In genomic region chr13:34748078-34748477, GRCh38 we compare ENCODE assay signal across 9 cellular contexts.
DNase-seq lines count a peak whose midpoint lies in the region; ATAC-seq and TF ChIP-seq lines count a peak whose summit lies in the region.
"Had no signal": no experiment of that assay in that cellular context is flagged by ENCODE, and none has a peak within 500 bp of the region (broad histone marks: within the 10 kb centered on the region; RNA-seq: fewer than 3 reads in every experiment).

No MANE protein-coding gene starts in this region.

- H3K4me1 ChIP-seq in suprapubic skin (peaks cover 38% of the 10 kb centered on the region), sigmoid colon (peaks cover 0 to 19% (median 2%) of the 10 kb centered on the region in 4 donors)
- H3K4me1 ChIP-seq: SJSA1 had no signal

- TF ChIP-seq POLR2A in suprapubic skin (IDR thresholded peaks at IDR 0.05) (no peak), sigmoid colon (IDR thresholded peaks at IDR 0.05) (no peak)

- TF ChIP-seq CTCF in suprapubic skin (IDR thresholded peaks at IDR 0.05) = no peak
- TF ChIP-seq CTCF in sigmoid colon (IDR thresholded peaks at IDR 0.05) = no peak
- no peak for TF ChIP-seq CTCF in GM13976 (IDR thresholded peaks at IDR 0.05; ENCODE audit: borderline replicate concordance, control extremely low read depth, extremely low read depth, insufficient read depth, missing control alignments)

- no peaks in the 10 kb centered on the region for H3K27me3 ChIP-seq in suprapubic skin
- H3K27me3 ChIP-seq in sigmoid colon = no peaks in the 10 kb centered on the region
- H3K27me3 ChIP-seq: SJSA1 had no signal

- peak; percentile 18 for DNase-seq in UCSD-AML1 (lab: John Stamatoyannopoulos, UW; ENCODE audit: unreplicated experiment)
- peak; percentile 46 for DNase-seq in left ventricle myocardium superior
- DNase-seq in suprapubic skin (ENCODE audit: low spot score in 2 of 2) = no peak
- no peak for DNase-seq in sigmoid colon
- DNase-seq in GM13976 (ENCODE audit: low spot score) = no peak
- no peak for DNase-seq in NOMO-1 (lab: John Stamatoyannopoulos, UW; ENCODE audit: unreplicated experiment in 2 of 2)

- H3K27ac ChIP-seq in suprapubic skin (peak overlapping the region; percentile 20), sigmoid colon (peak overlapping the region in 1 of 4 donors; percentile 21)
- H3K27ac ChIP-seq: SJSA1 had no signal

- ATAC-seq in HG02763 (IDR thresholded peaks at IDR 0.05; ENCODE audit: unreplicated experiment) (peak; percentile 47), left ventricle myocardium superior (peak; percentile 97), HG03442 (IDR thresholded peaks at IDR 0.05; ENCODE audit: unreplicated experiment) (no peak)

- H3K36me3 ChIP-seq in suprapubic skin = no peaks in the 10 kb centered on the region
- H3K36me3 ChIP-seq in sigmoid colon = no peaks in the 10 kb centered on the region
- H3K36me3 ChIP-seq: SJSA1 had no signal

- in situ Hi-C loops in GM13976 (cut with MboI; ENCODE audit: low sequenced_read_pairs, unreplicated experiment) = no loop called here

- TF ChIP-seq EP300 in suprapubic skin (IDR thresholded peaks at IDR 0.05) (no peak), sigmoid colon (IDR thresholded peaks at IDR 0.05) (no peak)

- H3K4me3 ChIP-seq in suprapubic skin = no peak overlapping the region
- no peak overlapping the region for H3K4me3 ChIP-seq in sigmoid colon
- H3K4me3 ChIP-seq: SJSA1 had no signal

- intact Hi-C loops in left ventricle myocardium superior (cut with micrococcal nuclease) = no loop called here
- intact Hi-C loops in sigmoid colon (cut with DNase I) = no loop called here

- WGBS in suprapubic skin = 20% methylated on average over 5 of the region's 5 CpGs
- WGBS in sigmoid colon, 2 donors = 15 to 55% methylated on average over 5 of the region's 5 CpGs

- H3K9me3 ChIP-seq in suprapubic skin (peaks cover 4% of the 10 kb centered on the region), sigmoid colon (no peaks in the 10 kb centered on the region)
- H3K9me3 ChIP-seq: SJSA1 had no signal

Comparison
In these comparisons a context has a peak if more than half of its experiments do, and no peak if none do; other contexts are left out.
1. DNase-seq: peak in UCSD-AML1 (single experiment) and left ventricle myocardium superior (single experiment); none in suprapubic skin (0 of 2), sigmoid colon (single experiment), GM13976 (single experiment) and NOMO-1 (0 of 2).